Comparison of ENCODE assay signal across 13 cellular contexts in genomic region chr16:49503242-49504022, GRCh38.
A peak's percentile ranks its signal among the peaks of the same experiment; 100 is the strongest.
DNase-seq lines count a peak whose midpoint lies in the region; ATAC-seq and TF ChIP-seq lines count a peak whose summit lies in the region.
"Had no signal": no experiment of that assay in that cellular context is flagged by ENCODE, and none has a peak within 500 bp of the region (broad histone marks: within the 10 kb centered on the region; RNA-seq: fewer than 3 reads in every experiment).

No MANE protein-coding gene starts in this region.

- H3K27me3 Mint-ChIP-seq in activated naive CD8-positive, alpha-beta T cell treated with anti-CD3 and anti-CD28 coated beads, Interleukin-2, amount 10 ng/mL, durations not matched to agents 7 days and 5 days: no peaks in the 10 kb centered on the region
- no peaks in the 10 kb centered on the region for H3K27me3 Mint-ChIP-seq in activated naive CD8-positive, alpha-beta T cell treated with anti-CD3 and anti-CD28 coated beads, Interleukin-2, amount 50 U/mL, for 24 hours
- peaks cover 13 to 19% of the 10 kb centered on the region in 2 donors for H3K27me3 Mint-ChIP-seq in stimulated activated naive B cell treated with anti-CD40 and anti-IgM and Interleukin-4, amounts not matched to agents 10 μg/mL and 1 μg/mL and 100 μg/mL, for 72 hours
- no peaks in the 10 kb centered on the region for H3K27me3 Mint-ChIP-seq in progenitor cell of endocrine pancreas

- no peak overlapping the region for H3K27ac Mint-ChIP-seq in activated naive CD8-positive, alpha-beta T cell treated with anti-CD3 and anti-CD28 coated beads, Interleukin-2, amount 10 ng/mL, durations not matched to agents 7 days and 5 days
- H3K27ac Mint-ChIP-seq in activated naive CD8-positive, alpha-beta T cell treated with anti-CD3 and anti-CD28 coated beads, Interleukin-2, amount 50 U/mL, for 24 hours: no peak overlapping the region
- H3K27ac Mint-ChIP-seq in stimulated activated naive B cell treated with anti-CD40 and anti-IgM and Interleukin-4, amounts not matched to agents 10 μg/mL and 1 μg/mL and 100 μg/mL, for 72 hours: peak overlapping the region; percentile 20
- no peak overlapping the region for H3K27ac Mint-ChIP-seq in progenitor cell of endocrine pancreas

- no peak overlapping the region for H3K4me3 Mint-ChIP-seq in activated naive CD8-positive, alpha-beta T cell treated with anti-CD3 and anti-CD28 coated beads, Interleukin-2, amount 10 ng/mL, durations not matched to agents 7 days and 5 days
- H3K4me3 Mint-ChIP-seq in activated naive CD8-positive, alpha-beta T cell treated with anti-CD3 and anti-CD28 coated beads, Interleukin-2, amount 50 U/mL, for 24 hours: no peak overlapping the region
- peak overlapping the region; percentile 55 to 70 for H3K4me3 Mint-ChIP-seq in stimulated activated naive B cell treated with anti-CD40 and anti-IgM and Interleukin-4, amounts not matched to agents 10 μg/mL and 1 μg/mL and 100 μg/mL, for 72 hours
- no peak overlapping the region for H3K4me3 Mint-ChIP-seq in progenitor cell of endocrine pancreas (ENCODE audit: low read depth)

- CTCF ChIA-PET in RWPE1 (lab: Yijun Ruan, JAX): no interaction called here

- DNase-seq in activated naive CD8-positive, alpha-beta T cell treated with anti-CD3 and anti-CD28 coated beads, Interleukin-2, amount 10 ng/mL, durations not matched to agents 7 days and 5 days: peak; percentile 22
- no peak for DNase-seq in activated naive CD8-positive, alpha-beta T cell treated with anti-CD3 and anti-CD28 coated beads, Interleukin-2, amount 50 U/mL, for 24 hours
- peak; percentile 18 for DNase-seq in SW480 (ENCODE audit: low spot score)
- no peak for DNase-seq in stimulated activated naive B cell treated with anti-CD40 and anti-IgM and Interleukin-4, amounts not matched to agents 10 μg/mL and 1 μg/mL and 100 μg/mL, for 72 hours
- DNase-seq in RWPE1 (ENCODE audit: low spot score): no peak
- DNase-seq in glomerular visceral epithelial cell (ENCODE audit: extremely low spot score): no peak
- DNase-seq in progenitor cell of endocrine pancreas (ENCODE audit: low spot score, unreplicated experiment): no peak
- DNase-seq: dermis blood vessel endothelial cell, EL, mammary epithelial cell, NCI-H1930, OCI-M1 had no signal

- H3K9me3 Mint-ChIP-seq in activated naive CD8-positive, alpha-beta T cell treated with anti-CD3 and anti-CD28 coated beads, Interleukin-2, amount 10 ng/mL, durations not matched to agents 7 days and 5 days: no peaks in the 10 kb centered on the region
- no peaks in the 10 kb centered on the region for H3K9me3 Mint-ChIP-seq in activated naive CD8-positive, alpha-beta T cell treated with anti-CD3 and anti-CD28 coated beads, Interleukin-2, amount 50 U/mL, for 24 hours
- H3K9me3 Mint-ChIP-seq in stimulated activated naive B cell treated with anti-CD40 and anti-IgM and Interleukin-4, amounts not matched to agents 10 μg/mL and 1 μg/mL and 100 μg/mL, for 72 hours: peaks cover 7 to 8% of the 10 kb centered on the region in 2 donors
- H3K9me3 Mint-ChIP-seq in progenitor cell of endocrine pancreas (ENCODE audit: low read depth): no peaks in the 10 kb centered on the region

- H3K36me3 Mint-ChIP-seq in activated naive CD8-positive, alpha-beta T cell treated with anti-CD3 and anti-CD28 coated beads, Interleukin-2, amount 10 ng/mL, durations not matched to agents 7 days and 5 days: no peaks in the 10 kb centered on the region
- no peaks in the 10 kb centered on the region for H3K36me3 Mint-ChIP-seq in activated naive CD8-positive, alpha-beta T cell treated with anti-CD3 and anti-CD28 coated beads, Interleukin-2, amount 50 U/mL, for 24 hours (ENCODE audit: low read depth)
- H3K36me3 Mint-ChIP-seq in stimulated activated naive B cell treated with anti-CD40 and anti-IgM and Interleukin-4, amounts not matched to agents 10 μg/mL and 1 μg/mL and 100 μg/mL, for 72 hours: no peaks in the 10 kb centered on the region
- peaks cover 2% of the 10 kb centered on the region for H3K36me3 Mint-ChIP-seq in progenitor cell of endocrine pancreas (ENCODE audit: insufficient read depth)

- ATAC-seq in activated naive CD8-positive, alpha-beta T cell treated with anti-CD3 and anti-CD28 coated beads, Interleukin-2, amount 10 ng/mL, durations not matched to agents 7 days and 5 days (ENCODE audit: low read depth): no peak
- no peak for ATAC-seq in activated naive CD8-positive, alpha-beta T cell treated with anti-CD3 and anti-CD28 coated beads, Interleukin-2, amount 50 U/mL, for 24 hours
- ATAC-seq in HG02678 (IDR thresholded peaks at IDR 0.05; ENCODE audit: unreplicated experiment): peak; percentile 83
- peak; percentile 72 to 76 for ATAC-seq in stimulated activated naive B cell treated with anti-CD40 and anti-IgM and Interleukin-4, amounts not matched to agents 10 μg/mL and 1 μg/mL and 100 μg/mL, for 72 hours (replicated peaks)

- POLR2A ChIA-PET in activated naive CD8-positive, alpha-beta T cell treated with anti-CD3 and anti-CD28 coated beads, Interleukin-2, amount 10 ng/mL, durations not matched to agents 7 days and 5 days (lab: Charles Lee): no interaction called here
- POLR2A ChIA-PET in RWPE1 (lab: Yijun Ruan, JAX; ENCODE audit: low non-redundant PET): no interaction called here

- H3K27ac ChIP-seq in RWPE1: no peak overlapping the region

- TF ChIP-seq CTCF in RWPE1 (conservative IDR thresholded peaks at IDR 0.05; ENCODE audit: low read depth) (no peak), progenitor cell of endocrine pancreas (IDR thresholded peaks at IDR 0.05; ENCODE audit: unreplicated experiment) (no peak)

- peaks cover 8% of the 10 kb centered on the region for H3K4me1 Mint-ChIP-seq in activated naive CD8-positive, alpha-beta T cell treated with anti-CD3 and anti-CD28 coated beads, Interleukin-2, amount 10 ng/mL, durations not matched to agents 7 days and 5 days
- peaks cover 6% of the 10 kb centered on the region for H3K4me1 Mint-ChIP-seq in activated naive CD8-positive, alpha-beta T cell treated with anti-CD3 and anti-CD28 coated beads, Interleukin-2, amount 50 U/mL, for 24 hours
- H3K4me1 Mint-ChIP-seq in stimulated activated naive B cell treated with anti-CD40 and anti-IgM and Interleukin-4, amounts not matched to agents 10 μg/mL and 1 μg/mL and 100 μg/mL, for 72 hours: peaks cover 26 to 27% of the 10 kb centered on the region in 2 donors
- peaks cover 6% of the 10 kb centered on the region for H3K4me1 Mint-ChIP-seq in progenitor cell of endocrine pancreas (ENCODE audit: low read depth)

Comparison
In these comparisons a context has a peak if more than half of its experiments do, and no peak if none do; other contexts are left out.
1. DNase-seq: peak in activated naive CD8-positive, alpha-beta T cell treated with anti-CD3 and anti-CD28 coated beads, Interleukin-2, amount 10 ng/mL, durations not matched to agents 7 days and 5 days (single experiment) and SW480 (single experiment); none in activated naive CD8-positive, alpha-beta T cell treated with anti-CD3 and anti-CD28 coated beads, Interleukin-2, amount 50 U/mL, for 24 hours (single experiment), stimulated activated naive B cell treated with anti-CD40 and anti-IgM and Interleukin-4, amounts not matched to agents 10 μg/mL and 1 μg/mL and 100 μg/mL, for 72 hours (single experiment), RWPE1 (single experiment), glomerular visceral epithelial cell (single experiment) and progenitor cell of endocrine pancreas (single experiment).
2. ATAC-seq: peak in HG02678 (single experiment) and stimulated activated naive B cell treated with anti-CD40 and anti-IgM and Interleukin-4, amounts not matched to agents 10 μg/mL and 1 μg/mL and 100 μg/mL, for 72 hours (2 of 2); none in activated naive CD8-positive, alpha-beta T cell treated with anti-CD3 and anti-CD28 coated beads, Interleukin-2, amount 10 ng/mL, durations not matched to agents 7 days and 5 days (single experiment) and activated naive CD8-positive, alpha-beta T cell treated with anti-CD3 and anti-CD28 coated beads, Interleukin-2, amount 50 U/mL, for 24 hours (single experiment).
3. H3K4me3 Mint-ChIP-seq: peak in stimulated activated naive B cell treated with anti-CD40 and anti-IgM and Interleukin-4, amounts not matched to agents 10 μg/mL and 1 μg/mL and 100 μg/mL, for 72 hours (2 of 2); none in activated naive CD8-positive, alpha-beta T cell treated with anti-CD3 and anti-CD28 coated beads, Interleukin-2, amount 10 ng/mL, durations not matched to agents 7 days and 5 days (single experiment), activated naive CD8-positive, alpha-beta T cell treated with anti-CD3 and anti-CD28 coated beads, Interleukin-2, amount 50 U/mL, for 24 hours (single experiment) and progenitor cell of endocrine pancreas (single experiment).